Comparison of ENCODE assay signal across 8 cellular contexts in genomic region chr12:1630827-1631591, GRCh38. TPM values are rescaled to one million over a fixed set of nuclear protein-coding genes. Genes with fewer than 3 reads are reported as not detected.
DNase-seq lines count a peak whose midpoint lies in the region; ATAC-seq and TF ChIP-seq lines count a peak whose summit lies in the region.

No MANE protein-coding gene starts in this region.

- no peaks in the 10 kb centered on the region for H3K36me3 Mint-ChIP-seq in activated CD4-positive, alpha-beta T cell treated with anti-CD3 and anti-CD28 coated beads, Interleukin-2, amount 10 ng/mL, durations not matched to agents 7 days and 5 days (ENCODE audit: low read depth)

- peak overlapping the region; percentile 4 for H3K4me3 Mint-ChIP-seq in activated CD4-positive, alpha-beta T cell treated with anti-CD3 and anti-CD28 coated beads, Interleukin-2, amount 10 ng/mL, durations not matched to agents 7 days and 5 days

- TF ChIP-seq CTCF in stomach (IDR thresholded peaks at IDR 0.05) (no peak), left lung (IDR thresholded peaks at IDR 0.05) (no peak)

- H3K9ac ChIP-seq in adipocyte (ENCODE audit: low read length), result peak overlapping the region; percentile 67

- H3K36me3 ChIP-seq in adipocyte (ENCODE audit: control insufficient read depth, insufficient read depth, low read length, severe bottlenecking) (no peaks in the 10 kb centered on the region), stomach (peaks cover 0 to 4% (median 0%) of the 10 kb centered on the region in 4 donors), left lung (no peaks in the 10 kb centered on the region)

- no peak for DNase-seq in activated CD4-positive, alpha-beta T cell treated with anti-CD3 and anti-CD28 coated beads, Interleukin-2, amount 10 ng/mL, durations not matched to agents 7 days and 5 days
- DNase-seq in activated CD4-positive, alpha-beta T cell treated with anti-CD3 and anti-CD28 coated beads for 4 hours, result no peak
- DNase-seq in adipocyte (ENCODE audit: low read depth) (no peak), iPS-NIHi7 (ENCODE audit: extremely low spot score) (peak; percentile 49), stomach (no peak), NCI-H226 (no peak), left lung (no peak)

- no peak for TF ChIP-seq POLR2A in stomach (IDR thresholded peaks at IDR 0.05)

- H3K4me1 Mint-ChIP-seq in activated CD4-positive, alpha-beta T cell treated with anti-CD3 and anti-CD28 coated beads, Interleukin-2, amount 10 ng/mL, durations not matched to agents 7 days and 5 days, result peaks cover 18% of the 10 kb centered on the region

- H3K4me3 ChIP-seq in adipocyte (ENCODE audit: low read length) (peak overlapping the region; percentile 77), stomach (peak overlapping the region; percentile 50 to 77 (median 57)), left lung (peak overlapping the region in 1 of 2 donors; percentile 41)

- peaks cover 80% of the 10 kb centered on the region for H3K27me3 Mint-ChIP-seq in activated CD4-positive, alpha-beta T cell treated with anti-CD3 and anti-CD28 coated beads, Interleukin-2, amount 10 ng/mL, durations not matched to agents 7 days and 5 days

- CTCF ChIA-PET in activated CD4-positive, alpha-beta T cell treated with anti-CD3 and anti-CD28 coated beads, Interleukin-2, amount 10 ng/mL, durations not matched to agents 7 days and 5 days (lab: Charles Lee), result interaction anchor here (0.6 to 1.4 kb wide), 4 partner anchors 28 to 160 kb away, joined by 3 to 4 read pairs (median 4); no protein-coding TSS in a partner anchor

- H3K27me3 ChIP-seq in adipocyte (replicated peaks; ENCODE audit: control insufficient read depth, insufficient read depth, low read length) (no peaks in the 10 kb centered on the region), stomach (peaks cover 0 to 45% (median 15%) of the 10 kb centered on the region in 3 donors), left lung (peaks cover 6 to 38% of the 10 kb centered on the region in 2 donors)

- H3K4me1 ChIP-seq in adipocyte (ENCODE audit: control insufficient read depth, insufficient read depth, low read length) (peaks cover 17% of the 10 kb centered on the region), stomach (peaks cover 18 to 47% (median 35%) of the 10 kb centered on the region in 4 donors), left lung (peaks cover 9 to 55% of the 10 kb centered on the region in 2 donors)

- no peaks in the 10 kb centered on the region for H3K9me3 Mint-ChIP-seq in activated CD4-positive, alpha-beta T cell treated with anti-CD3 and anti-CD28 coated beads, Interleukin-2, amount 10 ng/mL, durations not matched to agents 7 days and 5 days

- POLR2A ChIA-PET in activated CD4-positive, alpha-beta T cell treated with anti-CD3 and anti-CD28 coated beads, Interleukin-2, amount 10 ng/mL, durations not matched to agents 7 days and 5 days (lab: Charles Lee), result no interaction called here

- intact Hi-C loops in stomach (cut with DNase I; ENCODE audit: low total_unique reads) (loop anchor here (10.0 kb wide), 1 partner anchor 304 kb away; no protein-coding TSS in a partner anchor), left lung (cut with DNase I) (loop anchor here in 1 of 2 donors (10.0 kb wide), 1 partner anchor 304 kb away; no protein-coding TSS in a partner anchor)

- H3K9me3 ChIP-seq in adipocyte (ENCODE audit: control insufficient read depth, low read length) (no peaks in the 10 kb centered on the region), stomach (no peaks in the 10 kb centered on the region), left lung (no peaks in the 10 kb centered on the region)

- peak overlapping the region in 1 of 5 donors; percentile 67 for H3K27ac ChIP-seq in stomach
- H3K27ac ChIP-seq in left lung, result no peak overlapping the region

- ATAC-seq in GM21528 (IDR thresholded peaks at IDR 0.05; ENCODE audit: low FRiP score, unreplicated experiment) (no peak), left lung (no peak)

- no peak for TF ChIP-seq EP300 in stomach (IDR thresholded peaks at IDR 0.05)

- H3K27ac Mint-ChIP-seq in activated CD4-positive, alpha-beta T cell treated with anti-CD3 and anti-CD28 coated beads, Interleukin-2, amount 10 ng/mL, durations not matched to agents 7 days and 5 days, result no peak overlapping the region

- WGBS in stomach, 5 donors, result 52 to 64% (median 58%) methylated on average over 20 to 23 of the region's 23 CpGs

RNA-seq across cellular contexts. Expression of gene WNT5B, which starts 2.0 kb away (rescaled TPM):
- under 1 TPM in 1 of 2 experiments, not detected in 1; 0.15 TPM for total RNA-seq in activated CD4-positive, alpha-beta T cell treated with anti-CD3 and anti-CD28 coated beads, Interleukin-2, amount 10 ng/mL, durations not matched to agents 7 days and 5 days
- 10 to 100 TPM in 2 of 5 donors, 1 to 10 TPM in 2, under 1 TPM in 1; 0.45 to 22.3 (median 7.8) TPM for total RNA-seq in stomach
- polyA plus RNA-seq in stomach, result 10 to 100 TPM in 1 of 3 donors, 1 to 10 TPM in 2; 4.3 to 13.6 (median 4.4) TPM
- 1 to 10 TPM; 3.3 to 4.5 TPM for total RNA-seq in left lung

RNA-seq across cellular contexts. Expression of gene FBXL14, which starts 36.6 kb away (rescaled TPM):
- total RNA-seq in activated CD4-positive, alpha-beta T cell treated with anti-CD3 and anti-CD28 coated beads, Interleukin-2, amount 10 ng/mL, durations not matched to agents 7 days and 5 days, result 10 to 100 TPM; 24.3 to 26.4 TPM
- total RNA-seq in stomach (10 to 100 TPM in 3 of 5 donors, 1 to 10 TPM in 1, not detected in 1; 5.4 to 36.2 (median 22.9) TPM), left lung (10 to 100 TPM; 11.5 to 15.5 TPM)
- polyA plus RNA-seq in stomach, result 1 to 10 TPM; 2.6 to 7.9 (median 7.2) TPM

RNA-seq across cellular contexts. Expression of gene ADIPOR2, which starts 59.9 kb away (rescaled TPM):
- 10 to 100 TPM; 47.7 to 51.7 TPM for total RNA-seq in activated CD4-positive, alpha-beta T cell treated with anti-CD3 and anti-CD28 coated beads, Interleukin-2, amount 10 ng/mL, durations not matched to agents 7 days and 5 days
- 100 to 1,000 TPM in 1 of 5 donors, 10 to 100 TPM in 3, 1 to 10 TPM in 1; 2.9 to 185 (median 29.5) TPM for total RNA-seq in stomach
- polyA plus RNA-seq in stomach, result 10 to 100 TPM; 22.4 to 41.4 (median 24.4) TPM
- total RNA-seq in left lung, result 10 to 100 TPM; 52.9 to 66.8 TPM
